ENCODE assay signal across 1 cellular context in the genomic region with DNA sequence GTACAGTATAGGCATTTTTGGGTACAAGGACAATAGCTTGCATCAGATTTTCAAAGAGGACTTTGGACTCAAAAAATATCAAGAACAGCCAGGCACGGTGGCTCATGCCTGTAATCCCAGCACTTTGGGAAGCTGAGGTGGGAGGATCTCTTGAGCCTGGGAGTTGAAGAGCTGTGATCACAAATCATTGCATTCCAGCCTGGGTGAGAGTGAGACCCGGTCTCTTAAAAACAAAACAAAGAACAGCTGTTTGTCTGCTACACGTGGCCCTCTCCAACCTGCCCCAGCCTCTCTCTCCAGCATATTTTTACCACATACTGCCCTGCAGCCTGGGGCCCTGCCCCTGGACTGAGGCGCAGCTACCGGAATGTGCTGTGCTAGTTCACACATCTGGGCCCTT.
TF ChIP-seq lines count a peak whose summit lies in the region.

No MANE protein-coding gene starts in this region.

TF ChIP-seq in HepG2, 621 proteins besides CTCF, POLR2A, EP300 and RAD21 (continued from another document and continues in another):
- TF ChIP-seq, protein P1, sequence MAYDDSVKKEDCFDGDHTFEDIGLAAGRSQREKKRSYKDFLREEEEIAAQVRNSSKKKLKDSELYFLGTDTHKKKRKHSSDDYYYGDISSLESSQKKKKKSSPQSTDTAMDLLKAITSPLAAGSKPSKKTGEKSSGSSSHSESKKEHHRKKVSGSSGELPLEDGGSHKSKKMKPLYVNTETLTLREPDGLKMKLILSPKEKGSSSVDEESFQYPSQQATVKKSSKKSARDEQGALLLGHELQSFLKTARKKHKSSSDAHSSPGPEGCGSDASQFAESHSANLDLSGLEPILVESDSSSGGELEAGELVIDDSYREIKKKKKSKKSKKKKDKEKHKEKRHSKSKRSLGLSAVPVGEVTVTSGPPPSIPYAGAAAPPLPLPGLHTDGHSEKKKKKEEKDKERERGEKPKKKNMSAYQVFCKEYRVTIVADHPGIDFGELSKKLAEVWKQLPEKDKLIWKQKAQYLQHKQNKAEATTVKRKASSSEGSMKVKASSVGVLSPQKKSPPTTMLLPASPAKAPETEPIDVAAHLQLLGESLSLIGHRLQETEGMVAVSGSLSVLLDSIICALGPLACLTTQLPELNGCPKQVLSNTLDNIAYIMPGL (CRISPR knock-in tag; IDR thresholded peaks at IDR 0.05; ENCODE audit: borderline replicate concordance in 1 of 2, low read depth in 1 of 2), result no peak
- TF ChIP-seq TSC22D2 (CRISPR knock-in tag; IDR thresholded peaks at IDR 0.05; ENCODE audit: borderline replicate concordance), result no peak
- TF ChIP-seq, protein P2, sequence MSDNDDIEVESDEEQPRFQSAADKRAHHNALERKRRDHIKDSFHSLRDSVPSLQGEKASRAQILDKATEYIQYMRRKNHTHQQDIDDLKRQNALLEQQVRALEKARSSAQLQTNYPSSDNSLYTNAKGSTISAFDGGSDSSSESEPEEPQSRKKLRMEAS (IDR thresholded peaks at IDR 0.05), result peak; percentile 57
- TF ChIP-seq, protein P3, sequence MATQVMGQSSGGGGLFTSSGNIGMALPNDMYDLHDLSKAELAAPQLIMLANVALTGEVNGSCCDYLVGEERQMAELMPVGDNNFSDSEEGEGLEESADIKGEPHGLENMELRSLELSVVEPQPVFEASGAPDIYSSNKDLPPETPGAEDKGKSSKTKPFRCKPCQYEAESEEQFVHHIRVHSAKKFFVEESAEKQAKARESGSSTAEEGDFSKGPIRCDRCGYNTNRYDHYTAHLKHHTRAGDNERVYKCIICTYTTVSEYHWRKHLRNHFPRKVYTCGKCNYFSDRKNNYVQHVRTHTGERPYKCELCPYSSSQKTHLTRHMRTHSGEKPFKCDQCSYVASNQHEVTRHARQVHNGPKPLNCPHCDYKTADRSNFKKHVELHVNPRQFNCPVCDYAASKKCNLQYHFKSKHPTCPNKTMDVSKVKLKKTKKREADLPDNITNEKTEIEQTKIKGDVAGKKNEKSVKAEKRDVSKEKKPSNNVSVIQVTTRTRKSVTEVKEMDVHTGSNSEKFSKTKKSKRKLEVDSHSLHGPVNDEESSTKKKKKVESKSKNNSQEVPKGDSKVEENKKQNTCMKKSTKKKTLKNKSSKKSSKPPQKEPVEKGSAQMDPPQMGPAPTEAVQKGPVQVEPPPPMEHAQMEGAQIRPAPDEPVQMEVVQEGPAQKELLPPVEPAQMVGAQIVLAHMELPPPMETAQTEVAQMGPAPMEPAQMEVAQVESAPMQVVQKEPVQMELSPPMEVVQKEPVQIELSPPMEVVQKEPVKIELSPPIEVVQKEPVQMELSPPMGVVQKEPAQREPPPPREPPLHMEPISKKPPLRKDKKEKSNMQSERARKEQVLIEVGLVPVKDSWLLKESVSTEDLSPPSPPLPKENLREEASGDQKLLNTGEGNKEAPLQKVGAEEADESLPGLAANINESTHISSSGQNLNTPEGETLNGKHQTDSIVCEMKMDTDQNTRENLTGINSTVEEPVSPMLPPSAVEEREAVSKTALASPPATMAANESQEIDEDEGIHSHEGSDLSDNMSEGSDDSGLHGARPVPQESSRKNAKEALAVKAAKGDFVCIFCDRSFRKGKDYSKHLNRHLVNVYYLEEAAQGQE (IDR thresholded peaks at IDR 0.05; ENCODE audit: borderline replicate concordance in 1 of 2, low read depth in 1 of 2, low read length in 2 of 2), result no peak
- no peak for TF ChIP-seq SCMH1 (CRISPR knock-in tag; IDR thresholded peaks at IDR 0.05; ENCODE audit: borderline replicate concordance)
- TF ChIP-seq MED13 (CRISPR knock-in tag; IDR thresholded peaks at IDR 0.05), result no peak
- no peak for TF ChIP-seq ZFP1 (CRISPR knock-in tag; IDR thresholded peaks at IDR 0.05)
- 0 out of 2 replicates have a peak, but pooled peaks have one; percentile 33 for TF ChIP-seq SIN3A (IDR thresholded peaks at IDR 0.05; ENCODE audit: borderline replicate concordance, low read depth, low read length)
- TF ChIP-seq ZNF234 (CRISPR knock-in tag; conservative IDR thresholded peaks at IDR 0.05), result no peak
- peak; percentile 74; the same call in 1 of the 2 replicates for TF ChIP-seq ZNF121 (CRISPR knock-in tag; IDR thresholded peaks at IDR 0.05)
- TF ChIP-seq DNMT1 (CRISPR knock-in tag; IDR thresholded peaks at IDR 0.05), result no peak
- TF ChIP-seq ZNF274 (CRISPR knock-in tag; IDR thresholded peaks at IDR 0.05), result no peak
- no peak for TF ChIP-seq ZBTB7A (CRISPR knock-in tag; IDR thresholded peaks at IDR 0.05)
- no peak for TF ChIP-seq HDAC2 (CRISPR knock-in tag; IDR thresholded peaks at IDR 0.05)
- no peak for TF ChIP-seq PRMT3 (CRISPR knock-in tag; IDR thresholded peaks at IDR 0.05; ENCODE audit: borderline replicate concordance, low read depth)
- TF ChIP-seq, protein P4, sequence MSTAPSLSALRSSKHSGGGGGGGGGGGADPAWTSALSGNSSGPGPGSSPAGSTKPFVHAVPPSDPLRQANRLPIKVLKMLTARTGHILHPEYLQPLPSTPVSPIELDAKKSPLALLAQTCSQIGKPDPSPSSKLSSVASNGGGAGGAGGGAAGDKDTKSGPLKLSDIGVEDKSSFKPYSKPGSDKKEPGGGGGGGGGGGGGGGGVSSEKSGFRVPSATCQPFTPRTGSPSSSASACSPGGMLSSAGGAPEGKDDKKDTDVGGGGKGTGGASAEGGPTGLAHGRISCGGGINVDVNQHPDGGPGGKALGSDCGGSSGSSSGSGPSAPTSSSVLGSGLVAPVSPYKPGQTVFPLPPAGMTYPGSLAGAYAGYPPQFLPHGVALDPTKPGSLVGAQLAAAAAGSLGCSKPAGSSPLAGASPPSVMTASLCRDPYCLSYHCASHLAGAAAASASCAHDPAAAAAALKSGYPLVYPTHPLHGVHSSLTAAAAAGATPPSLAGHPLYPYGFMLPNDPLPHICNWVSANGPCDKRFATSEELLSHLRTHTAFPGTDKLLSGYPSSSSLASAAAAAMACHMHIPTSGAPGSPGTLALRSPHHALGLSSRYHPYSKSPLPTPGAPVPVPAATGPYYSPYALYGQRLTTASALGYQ (CRISPR knock-in tag; IDR thresholded peaks at IDR 0.05), result no peak
- TF ChIP-seq, protein P5, sequence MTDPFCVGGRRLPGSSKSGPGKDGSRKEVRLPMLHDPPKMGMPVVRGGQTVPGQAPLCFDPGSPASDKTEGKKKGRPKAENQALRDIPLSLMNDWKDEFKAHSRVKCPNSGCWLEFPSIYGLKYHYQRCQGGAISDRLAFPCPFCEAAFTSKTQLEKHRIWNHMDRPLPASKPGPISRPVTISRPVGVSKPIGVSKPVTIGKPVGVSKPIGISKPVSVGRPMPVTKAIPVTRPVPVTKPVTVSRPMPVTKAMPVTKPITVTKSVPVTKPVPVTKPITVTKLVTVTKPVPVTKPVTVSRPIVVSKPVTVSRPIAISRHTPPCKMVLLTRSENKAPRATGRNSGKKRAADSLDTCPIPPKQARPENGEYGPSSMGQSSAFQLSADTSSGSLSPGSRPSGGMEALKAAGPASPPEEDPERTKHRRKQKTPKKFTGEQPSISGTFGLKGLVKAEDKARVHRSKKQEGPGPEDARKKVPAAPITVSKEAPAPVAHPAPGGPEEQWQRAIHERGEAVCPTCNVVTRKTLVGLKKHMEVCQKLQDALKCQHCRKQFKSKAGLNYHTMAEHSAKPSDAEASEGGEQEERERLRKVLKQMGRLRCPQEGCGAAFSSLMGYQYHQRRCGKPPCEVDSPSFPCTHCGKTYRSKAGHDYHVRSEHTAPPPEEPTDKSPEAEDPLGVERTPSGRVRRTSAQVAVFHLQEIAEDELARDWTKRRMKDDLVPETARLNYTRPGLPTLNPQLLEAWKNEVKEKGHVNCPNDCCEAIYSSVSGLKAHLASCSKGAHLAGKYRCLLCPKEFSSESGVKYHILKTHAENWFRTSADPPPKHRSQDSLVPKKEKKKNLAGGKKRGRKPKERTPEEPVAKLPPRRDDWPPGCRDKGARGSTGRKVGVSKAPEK (CRISPR knock-in tag; IDR thresholded peaks at IDR 0.05; ENCODE audit: borderline replicate concordance), result no peak
- TF ChIP-seq, protein P6, sequence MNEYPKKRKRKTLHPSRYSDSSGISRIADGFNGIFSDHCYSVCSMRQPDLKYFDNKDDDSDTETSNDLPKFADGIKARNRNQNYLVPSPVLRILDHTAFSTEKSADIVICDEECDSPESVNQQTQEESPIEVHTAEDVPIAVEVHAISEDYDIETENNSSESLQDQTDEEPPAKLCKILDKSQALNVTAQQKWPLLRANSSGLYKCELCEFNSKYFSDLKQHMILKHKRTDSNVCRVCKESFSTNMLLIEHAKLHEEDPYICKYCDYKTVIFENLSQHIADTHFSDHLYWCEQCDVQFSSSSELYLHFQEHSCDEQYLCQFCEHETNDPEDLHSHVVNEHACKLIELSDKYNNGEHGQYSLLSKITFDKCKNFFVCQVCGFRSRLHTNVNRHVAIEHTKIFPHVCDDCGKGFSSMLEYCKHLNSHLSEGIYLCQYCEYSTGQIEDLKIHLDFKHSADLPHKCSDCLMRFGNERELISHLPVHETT (CRISPR knock-in tag; conservative IDR thresholded peaks at IDR 0.05), result no peak
- TF ChIP-seq, protein P7, sequence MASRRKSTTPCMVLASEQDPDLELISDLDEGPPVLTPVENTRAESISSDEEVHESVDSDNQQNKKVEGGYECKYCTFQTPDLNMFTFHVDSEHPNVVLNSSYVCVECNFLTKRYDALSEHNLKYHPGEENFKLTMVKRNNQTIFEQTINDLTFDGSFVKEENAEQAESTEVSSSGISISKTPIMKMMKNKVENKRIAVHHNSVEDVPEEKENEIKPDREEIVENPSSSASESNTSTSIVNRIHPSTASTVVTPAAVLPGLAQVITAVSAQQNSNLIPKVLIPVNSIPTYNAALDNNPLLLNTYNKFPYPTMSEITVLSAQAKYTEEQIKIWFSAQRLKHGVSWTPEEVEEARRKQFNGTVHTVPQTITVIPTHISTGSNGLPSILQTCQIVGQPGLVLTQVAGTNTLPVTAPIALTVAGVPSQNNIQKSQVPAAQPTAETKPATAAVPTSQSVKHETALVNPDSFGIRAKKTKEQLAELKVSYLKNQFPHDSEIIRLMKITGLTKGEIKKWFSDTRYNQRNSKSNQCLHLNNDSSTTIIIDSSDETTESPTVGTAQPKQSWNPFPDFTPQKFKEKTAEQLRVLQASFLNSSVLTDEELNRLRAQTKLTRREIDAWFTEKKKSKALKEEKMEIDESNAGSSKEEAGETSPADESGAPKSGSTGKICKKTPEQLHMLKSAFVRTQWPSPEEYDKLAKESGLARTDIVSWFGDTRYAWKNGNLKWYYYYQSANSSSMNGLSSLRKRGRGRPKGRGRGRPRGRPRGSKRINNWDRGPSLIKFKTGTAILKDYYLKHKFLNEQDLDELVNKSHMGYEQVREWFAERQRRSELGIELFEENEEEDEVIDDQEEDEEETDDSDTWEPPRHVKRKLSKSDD (CRISPR knock-in tag; IDR thresholded peaks at IDR 0.05; ENCODE audit: low read depth), result no peak
- no peak for TF ChIP-seq ZNF766 (CRISPR knock-in tag; IDR thresholded peaks at IDR 0.05; ENCODE audit: borderline replicate concordance)
- TF ChIP-seq ZNF788 (CRISPR knock-in tag; IDR thresholded peaks at IDR 0.05; ENCODE audit: borderline replicate concordance), result 0 out of 2 replicates have a peak, but pooled peaks have one; percentile 43
- TF ChIP-seq, protein P8, sequence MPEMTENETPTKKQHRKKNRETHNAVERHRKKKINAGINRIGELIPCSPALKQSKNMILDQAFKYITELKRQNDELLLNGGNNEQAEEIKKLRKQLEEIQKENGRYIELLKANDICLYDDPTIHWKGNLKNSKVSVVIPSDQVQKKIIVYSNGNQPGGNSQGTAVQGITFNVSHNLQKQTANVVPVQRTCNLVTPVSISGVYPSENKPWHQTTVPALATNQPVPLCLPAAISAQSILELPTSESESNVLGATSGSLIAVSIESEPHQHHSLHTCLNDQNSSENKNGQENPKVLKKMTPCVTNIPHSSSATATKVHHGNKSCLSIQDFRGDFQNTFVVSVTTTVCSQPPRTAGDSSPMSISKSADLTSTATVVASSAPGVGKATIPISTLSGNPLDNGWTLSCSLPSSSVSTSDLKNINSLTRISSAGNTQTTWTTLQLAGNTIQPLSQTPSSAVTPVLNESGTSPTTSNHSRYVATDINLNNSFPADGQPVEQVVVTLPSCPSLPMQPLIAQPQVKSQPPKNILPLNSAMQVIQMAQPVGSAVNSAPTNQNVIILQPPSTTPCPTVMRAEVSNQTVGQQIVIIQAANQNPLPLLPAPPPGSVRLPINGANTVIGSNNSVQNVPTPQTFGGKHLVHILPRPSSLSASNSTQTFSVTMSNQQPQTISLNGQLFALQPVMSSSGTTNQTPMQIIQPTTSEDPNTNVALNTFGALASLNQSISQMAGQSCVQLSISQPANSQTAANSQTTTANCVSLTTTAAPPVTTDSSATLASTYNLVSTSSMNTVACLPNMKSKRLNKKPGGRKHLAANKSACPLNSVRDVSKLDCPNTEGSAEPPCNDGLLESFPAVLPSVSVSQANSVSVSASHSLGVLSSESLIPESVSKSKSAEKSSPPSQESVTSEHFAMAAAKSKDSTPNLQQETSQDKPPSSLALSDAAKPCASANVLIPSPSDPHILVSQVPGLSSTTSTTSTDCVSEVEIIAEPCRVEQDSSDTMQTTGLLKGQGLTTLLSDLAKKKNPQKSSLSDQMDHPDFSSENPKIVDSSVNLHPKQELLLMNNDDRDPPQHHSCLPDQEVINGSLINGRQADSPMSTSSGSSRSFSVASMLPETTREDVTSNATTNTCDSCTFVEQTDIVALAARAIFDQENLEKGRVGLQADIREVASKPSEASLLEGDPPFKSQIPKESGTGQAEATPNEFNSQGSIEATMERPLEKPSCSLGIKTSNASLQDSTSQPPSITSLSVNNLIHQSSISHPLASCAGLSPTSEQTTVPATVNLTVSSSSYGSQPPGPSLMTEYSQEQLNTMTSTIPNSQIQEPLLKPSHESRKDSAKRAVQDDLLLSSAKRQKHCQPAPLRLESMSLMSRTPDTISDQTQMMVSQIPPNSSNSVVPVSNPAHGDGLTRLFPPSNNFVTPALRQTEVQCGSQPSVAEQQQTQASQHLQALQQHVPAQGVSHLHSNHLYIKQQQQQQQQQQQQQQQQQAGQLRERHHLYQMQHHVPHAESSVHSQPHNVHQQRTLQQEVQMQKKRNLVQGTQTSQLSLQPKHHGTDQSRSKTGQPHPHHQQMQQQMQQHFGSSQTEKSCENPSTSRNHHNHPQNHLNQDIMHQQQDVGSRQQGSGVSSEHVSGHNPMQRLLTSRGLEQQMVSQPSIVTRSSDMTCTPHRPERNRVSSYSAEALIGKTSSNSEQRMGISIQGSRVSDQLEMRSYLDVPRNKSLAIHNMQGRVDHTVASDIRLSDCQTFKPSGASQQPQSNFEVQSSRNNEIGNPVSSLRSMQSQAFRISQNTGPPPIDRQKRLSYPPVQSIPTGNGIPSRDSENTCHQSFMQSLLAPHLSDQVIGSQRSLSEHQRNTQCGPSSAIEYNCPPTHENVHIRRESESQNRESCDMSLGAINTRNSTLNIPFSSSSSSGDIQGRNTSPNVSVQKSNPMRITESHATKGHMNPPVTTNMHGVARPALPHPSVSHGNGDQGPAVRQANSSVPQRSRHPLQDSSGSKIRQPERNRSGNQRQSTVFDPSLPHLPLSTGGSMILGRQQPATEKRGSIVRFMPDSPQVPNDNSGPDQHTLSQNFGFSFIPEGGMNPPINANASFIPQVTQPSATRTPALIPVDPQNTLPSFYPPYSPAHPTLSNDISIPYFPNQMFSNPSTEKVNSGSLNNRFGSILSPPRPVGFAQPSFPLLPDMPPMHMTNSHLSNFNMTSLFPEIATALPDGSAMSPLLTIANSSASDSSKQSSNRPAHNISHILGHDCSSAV (CRISPR knock-in tag; IDR thresholded peaks at IDR 0.05; ENCODE audit: borderline replicate concordance), result no peak
- TF ChIP-seq, protein P9, sequence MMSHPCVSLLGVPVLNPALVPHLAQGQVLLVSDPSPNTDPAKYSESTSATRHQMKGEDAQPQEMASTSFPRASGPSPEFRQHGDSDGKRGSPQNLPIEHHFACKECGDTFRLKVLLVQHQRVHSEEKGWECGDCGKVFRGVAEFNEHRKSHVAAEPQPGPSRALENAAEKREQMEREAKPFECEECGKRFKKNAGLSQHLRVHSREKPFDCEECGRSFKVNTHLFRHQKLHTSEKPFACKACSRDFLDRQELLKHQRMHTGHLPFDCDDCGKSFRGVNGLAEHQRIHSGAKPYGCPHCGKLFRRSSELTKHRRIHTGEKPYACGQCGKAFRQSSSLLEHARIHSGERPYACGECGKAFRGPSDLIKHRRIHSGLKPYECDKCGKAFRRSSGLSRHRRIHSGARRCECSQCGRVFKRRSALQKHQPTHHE (CRISPR knock-in tag; IDR thresholded peaks at IDR 0.05; ENCODE audit: borderline replicate concordance), result no peak
